Comparison of ENCODE assay signal across 11 cellular contexts in genomic region chr9:4690144-4690543, GRCh38. TPM values are rescaled to one million over a fixed set of nuclear protein-coding genes. Genes with fewer than 3 reads are reported as not detected.
DNase-seq lines count a peak whose midpoint lies in the region; ATAC-seq and TF ChIP-seq lines count a peak whose summit lies in the region.
"Had no signal": no experiment of that assay in that cellular context is flagged by ENCODE, and none has a peak within 500 bp of the region (broad histone marks: within the 10 kb centered on the region; RNA-seq: fewer than 3 reads in every experiment).

No MANE protein-coding gene starts in this region.

- TF ChIP-seq CTCF in breast epithelium (IDR thresholded peaks at IDR 0.05) = no peak
- no peak for TF ChIP-seq CTCF in MCF 10A (IDR thresholded peaks at IDR 0.05; ENCODE audit: unreplicated experiment)
- TF ChIP-seq CTCF in BE2C (IDR thresholded peaks at IDR 0.05; ENCODE audit: low read depth, low read length) = no peak
- no peak for TF ChIP-seq CTCF in OCI-LY7 (conservative IDR thresholded peaks at IDR 0.05; ENCODE audit: low read length)

- BruUV-seq in MCF 10A (replicated peaks; lab: Mats Ljungman, UMichigan) (no TSS peak), OCI-LY7 (replicated peaks; lab: Mats Ljungman, UMichigan) (no TSS peak)

- no peaks in the 10 kb centered on the region for H3K4me1 Mint-ChIP-seq in MCF 10A (ENCODE audit: insufficient read depth, unreplicated experiment)

- 0 out of 2 replicates have a peak, but pooled peaks cover 3% of the 10 kb centered on the region for H4K20me1 ChIP-seq in OCI-LY7 (ENCODE audit: insufficient read depth, low read length)

- no peak overlapping the region for H3K27ac Mint-ChIP-seq in MCF 10A (ENCODE audit: low read depth, unreplicated experiment)

- H3K36me3 Mint-ChIP-seq in MCF 10A (ENCODE audit: insufficient read depth, unreplicated experiment) = peaks cover 33% of the 10 kb centered on the region

- no peak overlapping the region for H3K9ac ChIP-seq in SK-N-MC (ENCODE audit: insufficient read length)

- H3K79me2 ChIP-seq in OCI-LY7 (ENCODE audit: insufficient read depth, low read depth, low read length) = peaks cover 9% of the 10 kb centered on the region; the same call in 1 of the 2 replicates

- peaks cover 3% of the 10 kb centered on the region for H3K36me3 ChIP-seq in breast epithelium
- peaks cover 73% of the 10 kb centered on the region for H3K36me3 ChIP-seq in SK-N-MC (ENCODE audit: insufficient read depth, low read length)
- H3K36me3 ChIP-seq in BE2C = peaks cover 8% of the 10 kb centered on the region
- H3K36me3 ChIP-seq in OCI-LY7 (ENCODE audit: insufficient read depth, low read length) = peaks cover 71% of the 10 kb centered on the region

- no peak overlapping the region for H3K4me2 ChIP-seq in OCI-LY7 (ENCODE audit: low read length)

- ATAC-seq in HG02852 (IDR thresholded peaks at IDR 0.05; ENCODE audit: unreplicated experiment) = peak; percentile 49

- intact Hi-C loops in breast epithelium (cut with DNase I; ENCODE audit: low total_unique reads) = no loop called here
- intact Hi-C loops in MCF 10A (cut with micrococcal nuclease) = no loop called here
- intact Hi-C loops in OCI-LY7 (cut with micrococcal nuclease; ENCODE audit: unreplicated experiment) = no loop called here

- no peaks in the 10 kb centered on the region for H3K4me1 ChIP-seq in breast epithelium
- H3K4me1 ChIP-seq in BE2C = no peaks in the 10 kb centered on the region
- no peaks in the 10 kb centered on the region for H3K4me1 ChIP-seq in OCI-LY7 (ENCODE audit: insufficient read depth, low read length, poor library complexity, severe bottlenecking)

- no peak overlapping the region for H3K4me3 Mint-ChIP-seq in MCF 10A (ENCODE audit: unreplicated experiment)

- no peak for TF ChIP-seq POLR2A in breast epithelium (IDR thresholded peaks at IDR 0.05)

- H3K9me3 ChIP-seq in breast epithelium (no peaks in the 10 kb centered on the region), SK-N-MC (ENCODE audit: low read depth, low read length) (no peaks in the 10 kb centered on the region), BE2C (no peaks in the 10 kb centered on the region), OCI-LY7 (ENCODE audit: low read length) (no peaks in the 10 kb centered on the region)
- H3K9me3 ChIP-seq: suprapubic skin had no signal

- POLR2A ChIA-PET in MCF 10A (lab: Yijun Ruan, JAX) = no interaction called here
- POLR2A ChIA-PET in OCI-LY7 (lab: Charles Lee) = no interaction called here

- H3K27me3 Mint-ChIP-seq in MCF 10A (ENCODE audit: insufficient read depth, unreplicated experiment) = no peaks in the 10 kb centered on the region

- no peak overlapping the region for H2AFZ ChIP-seq in OCI-LY7 (ENCODE audit: low read length)

- no peak for DNase-seq in breast epithelium (ENCODE audit: low spot score in 2 of 2)
- DNase-seq in MCF 10A (ENCODE audit: unreplicated experiment) = no peak
- no peak for DNase-seq in SK-N-MC (ENCODE audit: low read depth, low spot score)
- no peak for DNase-seq in BE2C
- DNase-seq in OCI-LY7 (ENCODE audit: low spot score) = no peak
- DNase-seq in nucleus accumbens (lab: John Stamatoyannopoulos, UW) = no peak
- no peak for DNase-seq in COLO668 (lab: John Stamatoyannopoulos, UW; ENCODE audit: unreplicated experiment)
- DNase-seq: NCI-H510A had no signal

- no peaks in the 10 kb centered on the region for H3K27me3 ChIP-seq in breast epithelium
- H3K27me3 ChIP-seq in BE2C = no peaks in the 10 kb centered on the region
- H3K27me3 ChIP-seq: suprapubic skin had no signal

- no peaks in the 10 kb centered on the region for H3K9me3 Mint-ChIP-seq in MCF 10A (ENCODE audit: unreplicated experiment)

- H3K4me3 ChIP-seq in breast epithelium = no peak overlapping the region
- no peak overlapping the region for H3K4me3 ChIP-seq in SK-N-MC
- no peak overlapping the region for H3K4me3 ChIP-seq in BE2C (ENCODE audit: low read depth, low read length)
- H3K4me3 ChIP-seq in OCI-LY7 (ENCODE audit: low read depth, low read length, poor library complexity, severe bottlenecking) = no peak overlapping the region
- H3K4me3 ChIP-seq: skin epidermis, suprapubic skin had no signal

- CTCF ChIA-PET in MCF 10A (lab: Yijun Ruan, JAX) (no interaction called here), OCI-LY7 (lab: Charles Lee; ENCODE audit: unreplicated experiment) (no interaction called here)

- H3K9me2 ChIP-seq in OCI-LY7 (ENCODE audit: insufficient read depth, low read length) = no peaks in the 10 kb centered on the region

- H3K27ac ChIP-seq in breast epithelium = peak overlapping the region; percentile 39 to 43
- peak overlapping the region; percentile 42; the same call in 1 of the 2 replicates for H3K27ac ChIP-seq in SK-N-MC
- no peak overlapping the region for H3K27ac ChIP-seq in OCI-LY7 (ENCODE audit: low read depth, low read length, poor library complexity, severe bottlenecking)
- H3K27ac ChIP-seq: suprapubic skin had no signal

RNA-seq across cellular contexts. Expression of gene CDC37L1, which starts 10.8 kb away (rescaled TPM):
- total RNA-seq in breast epithelium (10 to 100 TPM; 36.4 to 53.4 (median 42.7) TPM), MCF 10A (2022) (13.8 and 20.4 TPM in 2 replicates), OCI-LY7 (2022) (9.3 and 11.1 TPM in 2 replicates)
- polyA plus RNA-seq in BE2C (2012; ENCODE audit: insufficient read depth, insufficient read length, low read depth) = 4.6 TPM
- 11.7 and 13.8 TPM in 2 replicates for total RNA-seq in OCI-LY7 (2014; rRNA removed; shearing (Covaris generic))

RNA-seq across cellular contexts. Expression of gene SPATA6L, which starts 23.9 kb away (rescaled TPM):
- total RNA-seq in breast epithelium (10 to 100 TPM in 2 of 3 donors, 1 to 10 TPM in 1; 1.4 to 22.5 (median 14.4) TPM), MCF 10A (2022) (3.7 and 5.5 TPM in 2 replicates), OCI-LY7 (2022) (0.49 and 2.3 TPM in 2 replicates)
- not detected for polyA plus RNA-seq in BE2C (2012; ENCODE audit: insufficient read depth, insufficient read length, low read depth)
- not detected in 2 replicates for total RNA-seq in OCI-LY7 (2014; rRNA removed; shearing (Covaris generic))

RNA-seq across cellular contexts. Expression of gene PLPP6, which starts 28.1 kb away (rescaled TPM):
- total RNA-seq in breast epithelium = 10 to 100 TPM in 1 of 3 donors, 1 to 10 TPM in 2; 6.4 to 13.2 (median 8.8) TPM
- total RNA-seq in MCF 10A (2022) = 6.3 and 8.3 TPM in 2 replicates
- 14.1 TPM for polyA plus RNA-seq in BE2C (2012; ENCODE audit: insufficient read depth, insufficient read length, low read depth)
- total RNA-seq in OCI-LY7 (2014; rRNA removed; shearing (Covaris generic)) = 2.5 and 4.6 TPM in 2 replicates
- total RNA-seq in OCI-LY7 (2022) = 7.5 and 8.1 TPM in 2 replicates

RNA-seq across cellular contexts. Expression of gene AK3, which starts 50.9 kb away (rescaled TPM):
- 100 to 1,000 TPM in 1 of 3 donors, 10 to 100 TPM in 2; 80.3 to 123 (median 84.6) TPM for total RNA-seq in breast epithelium
- total RNA-seq in MCF 10A (2022) = 61.0 and 64.1 TPM in 2 replicates
- polyA plus RNA-seq in BE2C (2012; ENCODE audit: insufficient read depth, insufficient read length, low read depth) = 33.1 TPM
- 64.4 and 108 TPM in 2 replicates for total RNA-seq in OCI-LY7 (2014; rRNA removed; shearing (Covaris generic))
- total RNA-seq in OCI-LY7 (2022) = 43.3 and 50.1 TPM in 2 replicates
